Comparison of ENCODE assay signal across 12 cellular contexts in the genomic region with DNA sequence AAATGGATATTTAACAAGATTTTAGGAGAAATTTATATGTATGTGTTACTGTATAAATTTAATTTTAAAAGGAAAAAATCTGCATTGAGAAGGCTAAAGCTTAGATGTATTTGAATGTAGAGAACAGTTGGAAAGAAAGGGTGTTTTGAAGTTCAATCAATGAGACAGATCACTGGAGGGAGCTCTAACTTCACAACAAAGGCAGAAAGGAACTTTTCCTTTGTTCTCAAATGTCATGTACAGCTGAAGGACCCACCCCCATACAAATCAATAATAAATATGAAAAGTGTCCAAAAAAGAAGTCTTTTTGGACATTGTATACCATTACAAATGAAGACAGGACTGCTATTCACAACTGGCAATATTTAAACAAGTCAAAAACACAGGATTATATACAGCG.
DNase-seq lines count a peak whose midpoint lies in the region; ATAC-seq and TF ChIP-seq lines count a peak whose summit lies in the region.
"Had no signal": no experiment of that assay in that cellular context is flagged by ENCODE, and none has a peak within 500 bp of the region (broad histone marks: within the 10 kb centered on the region; RNA-seq: fewer than 3 reads in every experiment).

No MANE protein-coding gene starts in this region.

- H3K27ac ChIP-seq in RWPE2 (ENCODE audit: poor library complexity, severe bottlenecking), result no peak overlapping the region
- H3K27ac ChIP-seq: gastroesophageal sphincter, HL-60 had no signal

- H3K36me3 ChIP-seq in RWPE2 (ENCODE audit: low read depth), result no peaks in the 10 kb centered on the region
- H3K36me3 ChIP-seq: gastroesophageal sphincter had no signal

- no peak for ATAC-seq in RWPE2 (ENCODE audit: low read depth)
- ATAC-seq in GM19467 (IDR thresholded peaks at IDR 0.05; ENCODE audit: unreplicated experiment), result no peak
- ATAC-seq in HG03432 (IDR thresholded peaks at IDR 0.05; ENCODE audit: unreplicated experiment), result no peak
- ATAC-seq: gastroesophageal sphincter had no signal

- in situ Hi-C loops in KBM-7 (cut with MboI; ENCODE audit: low pct_unique_long_range_greater_than_20kb, low sequenced_read_pairs), result no loop called here
- in situ Hi-C loops in GM13976 (cut with MboI; ENCODE audit: low sequenced_read_pairs, unreplicated experiment), result no loop called here

- H3K9me3 ChIP-seq in RWPE2 (ENCODE audit: severe bottlenecking), result no peaks in the 10 kb centered on the region
- H3K9me3 ChIP-seq: gastroesophageal sphincter had no signal

- no peaks in the 10 kb centered on the region for H3K27me3 ChIP-seq in RWPE2 (ENCODE audit: insufficient read depth, poor library complexity, severe bottlenecking)
- H3K27me3 ChIP-seq: gastroesophageal sphincter had no signal

- DNase-seq in COR-L47 (lab: John Stamatoyannopoulos, UW), result peak; percentile 26
- DNase-seq in KBM-7, result peak; percentile 1
- no peak for DNase-seq in RWPE2 (ENCODE audit: low spot score)
- peak; percentile 28 for DNase-seq in iPS-NIHi7 (ENCODE audit: extremely low spot score)
- DNase-seq in GM13976 (ENCODE audit: low spot score), result no peak
- DNase-seq in DMS79 (lab: John Stamatoyannopoulos, UW), result no peak
- DNase-seq: activated CD8-positive, alpha-beta memory T cell treated with anti-CD3 and anti-CD28 coated beads, Interleukin-2, amount 50 U/mL, for 4 hours; NCI-H226 had no signal

- no peaks in the 10 kb centered on the region for H3K4me1 ChIP-seq in RWPE2 (ENCODE audit: insufficient read depth, poor library complexity, severe bottlenecking)

- TF ChIP-seq CTCF in RWPE2 (IDR thresholded peaks at IDR 0.05; ENCODE audit: poor library complexity, severe bottlenecking), result peak; percentile 11
- TF ChIP-seq CTCF in GM13976 (IDR thresholded peaks at IDR 0.05; ENCODE audit: borderline replicate concordance, control extremely low read depth, extremely low read depth, insufficient read depth, missing control alignments), result no peak

- no peak overlapping the region for H3K4me3 ChIP-seq in RWPE2 (ENCODE audit: severe bottlenecking)
- H3K4me3 ChIP-seq: gastroesophageal sphincter had no signal

Comparison
In these comparisons a context has a peak if more than half of its experiments do, and no peak if none do; other contexts are left out.
1. DNase-seq: peak in COR-L47 (single experiment), KBM-7 (single experiment) and iPS-NIHi7 (single experiment); none in RWPE2 (single experiment), GM13976 (single experiment) and DMS79 (single experiment).